Comparison of ENCODE assay signal across 8 cellular contexts in genomic region chr15:63599401-63600000, GRCh38. TPM values are rescaled to one million over a fixed set of nuclear protein-coding genes. Genes with fewer than 3 reads are reported as not detected.
DNase-seq lines count a peak whose midpoint lies in the region; TF ChIP-seq lines count a peak whose summit lies in the region.

No MANE protein-coding gene starts in this region.

- intact Hi-C loops in dorsolateral prefrontal cortex (cut with DNase I), result loop anchor here in 1 of 2 donors (2.0 to 10.0 kb wide), 4 partner anchors 95 to 315 kb away; partner anchors contain the start of gene USP3

- DNase-seq in EL (peak; percentile 24), KG1 (lab: John Stamatoyannopoulos, UW) (peak; percentile 20), dorsolateral prefrontal cortex (peak; percentile 47 to 79 (median 66)), lung microvascular endothelial cell (ENCODE audit: low read depth in 2 of 2) (peak; percentile 53 to 62), hepatic stellate cell (ENCODE audit: low spot score) (no peak), NCI-H510A treated with DMSO at 0.1 percent for 48 hours (lab: John Stamatoyannopoulos, UW) (no peak)
- peak in 5 of 6 experiments; percentile 22 to 38 (median 29) for DNase-seq in stimulated activated naive CD4-positive, alpha-beta T cell (lab: John Stamatoyannopoulos, UW)

- H3K27me3 ChIP-seq in dorsolateral prefrontal cortex, result no peaks in the 10 kb centered on the region

- H3K4me3 ChIP-seq in WI38 (ENCODE audit: low read depth, low read length), result no peak overlapping the region
- peak overlapping the region; percentile 52 to 93 (median 80) for H3K4me3 ChIP-seq in dorsolateral prefrontal cortex

- peak; percentile 25 for TF ChIP-seq CTCF in WI38 (IDR thresholded peaks at IDR 0.05; ENCODE audit: low read depth, low read length)
- peak; percentile 46 to 85 (median 69) for TF ChIP-seq CTCF in dorsolateral prefrontal cortex (IDR thresholded peaks at IDR 0.05 in 54 of 56, conservative IDR thresholded peaks at IDR 0.05 in 2 of 56; ENCODE audit: low read depth in 1 of 56, partially characterized antibody in 56 of 56)

- H3K27ac ChIP-seq in dorsolateral prefrontal cortex, result peak overlapping the region in 57 of 59 donors; percentile 76 to 98 (median 91)

RNA-seq across cellular contexts. Expression of gene FBXL22, which starts 2.3 kb away (rescaled TPM):
- total RNA-seq in dorsolateral prefrontal cortex (1 to 10 TPM in 111 of 120 experiments, under 1 TPM in 9; 0.60 to 5.0 (median 2.0) TPM), lung microvascular endothelial cell (under 0.01 and 0.20 TPM in 2 replicates)

Comparison
In these comparisons a context has a peak if more than half of its experiments do, and no peak if none do; other contexts are left out.
1. DNase-seq: peak in EL (single experiment), KG1 (single experiment), dorsolateral prefrontal cortex (10 of 10), lung microvascular endothelial cell (2 of 2) and stimulated activated naive CD4-positive, alpha-beta T cell (5 of 6); none in hepatic stellate cell (single experiment) and NCI-H510A treated with DMSO at 0.1 percent for 48 hours (single experiment).